ENCODE assay signal across 16 cellular contexts in the genomic region with DNA sequence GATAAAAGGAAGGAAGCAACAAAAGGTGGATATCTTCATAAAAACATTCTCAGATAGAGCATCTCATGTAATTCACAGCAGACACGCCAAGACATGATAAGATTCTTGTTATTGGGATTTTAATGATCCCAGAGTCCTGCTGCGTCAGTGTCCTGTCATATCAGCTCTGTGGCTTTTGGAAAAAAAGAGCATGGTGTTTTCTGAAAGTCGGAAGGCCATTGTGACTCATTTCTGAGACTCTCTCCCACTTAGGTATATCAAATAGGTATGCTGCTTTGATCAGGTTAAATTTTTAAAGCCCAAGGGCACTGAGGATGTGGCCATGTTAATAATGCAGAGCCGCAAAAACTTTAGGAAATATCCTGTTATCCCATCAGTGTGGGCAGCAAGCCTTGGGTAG.
DNase-seq lines count a peak whose midpoint lies in the region; ATAC-seq and TF ChIP-seq lines count a peak whose summit lies in the region.
"Had no signal": no experiment of that assay in that cellular context is flagged by ENCODE, and none has a peak within 500 bp of the region (broad histone marks: within the 10 kb centered on the region; RNA-seq: fewer than 3 reads in every experiment).

No MANE protein-coding gene starts in this region.

- H4K20me1 ChIP-seq in PC-3 (ENCODE audit: low read length), result no peaks in the 10 kb centered on the region
- H4K20me1 ChIP-seq in smooth muscle cell (ENCODE audit: low read depth), result peaks cover 3% of the 10 kb centered on the region
- H4K20me1 ChIP-seq: BLaER1 treated with 17β-estradiol and CSF1 and Interleukin-3, amounts not matched to agents 10 nM and 100 nM had no signal

- ATAC-seq in PC-3 (no peak), GM21825 (IDR thresholded peaks at IDR 0.05; ENCODE audit: unreplicated experiment) (no peak), gastroesophageal sphincter (no peak)
- ATAC-seq: CD8-positive, alpha-beta T cell; GM12878 had no signal

- 51% methylated on average over 4 of the region's 4 CpGs for WGBS in smooth muscle cell (ENCODE audit: low lambda C conversion rate)
- WGBS in gastroesophageal sphincter (ENCODE audit: low coverage in 1 of 2), 2 donors, result 90 to 96% methylated on average over 4 of the region's 4 CpGs

- H3K4me1 ChIP-seq in PC-3 (ENCODE audit: insufficient read depth, low read length) (no peaks in the 10 kb centered on the region; the same call in 1 of the 2 replicates), smooth muscle cell (ENCODE audit: low read depth) (peaks cover 13% of the 10 kb centered on the region), gastroesophageal sphincter (no peaks in the 10 kb centered on the region)

- H3K9me3 ChIP-seq in PC-3 (ENCODE audit: low read length), result no peaks in the 10 kb centered on the region
- H3K9me3 ChIP-seq in smooth muscle cell (replicated peaks; ENCODE audit: low read depth), result no peaks in the 10 kb centered on the region
- H3K9me3 ChIP-seq in gastroesophageal sphincter, result no peaks in the 10 kb centered on the region
- H3K9me3 ChIP-seq: BLaER1 treated with 17β-estradiol and CSF1 and Interleukin-3, amounts not matched to agents 10 nM and 100 nM had no signal

- TF ChIP-seq POLR2A in gastroesophageal sphincter (IDR thresholded peaks at IDR 0.05), result no peak

- no peaks in the 10 kb centered on the region for H3K79me2 ChIP-seq in PC-3 (ENCODE audit: low read length)
- H3K79me2 ChIP-seq in smooth muscle cell (ENCODE audit: low read depth), result no peaks in the 10 kb centered on the region

- H3F3A ChIP-seq in PC-3 (ENCODE audit: low read length, unreplicated experiment) (no peaks in the 10 kb centered on the region), smooth muscle cell (ENCODE audit: low read depth) (peaks cover 11% of the 10 kb centered on the region)

- POLR2A ChIA-PET in PC-3 (lab: Charles Lee; ENCODE audit: unreplicated experiment), result no interaction called here

- H3K36me3 ChIP-seq in PC-3 (ENCODE audit: low read depth, low read length), result no peaks in the 10 kb centered on the region
- no peaks in the 10 kb centered on the region for H3K36me3 ChIP-seq in smooth muscle cell (ENCODE audit: low read depth)
- no peaks in the 10 kb centered on the region for H3K36me3 ChIP-seq in gastroesophageal sphincter
- H3K36me3 ChIP-seq: BLaER1 treated with 17β-estradiol and CSF1 and Interleukin-3, amounts not matched to agents 10 nM and 100 nM had no signal

- no peak overlapping the region for H3K4me2 ChIP-seq in PC-3 (ENCODE audit: low read length)
- H3K4me2 ChIP-seq in smooth muscle cell, result no peak overlapping the region
- H3K4me2 ChIP-seq: BLaER1 treated with 17β-estradiol and CSF1 and Interleukin-3, amounts not matched to agents 10 nM and 100 nM; GM23338 had no signal

- DNase-seq in Daoy (ENCODE audit: low read depth), result peak; percentile 9
- DNase-seq in PC-3, result peak; percentile 26
- DNase-seq in epithelial cell of esophagus (ENCODE audit: low read depth), result peak; percentile 12
- no peak for DNase-seq in smooth muscle cell (lab: John Stamatoyannopoulos, UW; ENCODE audit: unreplicated experiment)
- no peak for DNase-seq in islet precursor cell
- DNase-seq: 8988T; Calu3; CD8-positive, alpha-beta T cell; DMS79 treated with DMSO at 0.1 percent for 48 hours; EL; HCEC 1CT had no signal

- intact Hi-C loops in PC-3 (cut with micrococcal nuclease), result loop anchor here (5.0 to 10.0 kb wide), 2 partner anchors 283 to 680 kb away; no protein-coding TSS in a partner anchor

- no peak for TF ChIP-seq EP300 in gastroesophageal sphincter (IDR thresholded peaks at IDR 0.05)

- no peak overlapping the region for H2AFZ ChIP-seq in PC-3 (ENCODE audit: low read length)
- H2AFZ ChIP-seq in smooth muscle cell (ENCODE audit: low read depth), result no peak overlapping the region

- BruUV-seq in PC-3 (replicated peaks; lab: Mats Ljungman, UMichigan), result no TSS peak

- CTCF ChIA-PET in PC-3 (lab: Charles Lee), result no interaction called here

- no peak overlapping the region for H3K4me3 ChIP-seq in PC-3 (ENCODE audit: low read length)
- H3K4me3 ChIP-seq in epithelial cell of esophagus (ENCODE audit: low read length), result no peak overlapping the region
- H3K4me3 ChIP-seq in smooth muscle cell, result no peak overlapping the region
- no peak overlapping the region for H3K4me3 ChIP-seq in gastroesophageal sphincter
- H3K4me3 ChIP-seq: BLaER1 treated with 17β-estradiol and CSF1 and Interleukin-3, amounts not matched to agents 10 nM and 100 nM; GM12878; GM23338 had no signal

- H3K27me3 ChIP-seq in PC-3 (ENCODE audit: low read length), result peaks cover 4% of the 10 kb centered on the region; the same call in 1 of the 2 replicates
- H3K27me3 ChIP-seq in smooth muscle cell (ENCODE audit: low read depth), result peaks cover 5% of the 10 kb centered on the region
- H3K27me3 ChIP-seq in gastroesophageal sphincter, result no peaks in the 10 kb centered on the region
- H3K27me3 ChIP-seq: BLaER1 treated with 17β-estradiol and CSF1 and Interleukin-3, amounts not matched to agents 10 nM and 100 nM had no signal

- no peak for TF ChIP-seq CTCF in PC-3 (conservative IDR thresholded peaks at IDR 0.05; ENCODE audit: low read depth, low read length)
- no peak for TF ChIP-seq CTCF in epithelial cell of esophagus (IDR thresholded peaks at IDR 0.05; ENCODE audit: insufficient read depth, low read depth, low read length, missing control alignments)
- TF ChIP-seq CTCF in smooth muscle cell (IDR thresholded peaks at IDR 0.05; ENCODE audit: borderline replicate concordance, insufficient read depth, poor library complexity, severe bottlenecking), result no peak
- TF ChIP-seq CTCF in gastroesophageal sphincter (IDR thresholded peaks at IDR 0.05), result no peak

- no peak overlapping the region for H3K9ac ChIP-seq in PC-3 (ENCODE audit: low read length)
- no peak overlapping the region for H3K9ac ChIP-seq in smooth muscle cell (ENCODE audit: low read depth)
- H3K9ac ChIP-seq: BLaER1 treated with 17β-estradiol and CSF1 and Interleukin-3, amounts not matched to agents 10 nM and 100 nM had no signal

- no peaks in the 10 kb centered on the region for H3K9me2 ChIP-seq in PC-3 (replicated peaks; ENCODE audit: low read length)

- H3K27ac ChIP-seq in PC-3 (ENCODE audit: low read length) (no peak overlapping the region), smooth muscle cell (ENCODE audit: low read depth) (peak overlapping the region; percentile 22), gastroesophageal sphincter (no peak overlapping the region)
- H3K27ac ChIP-seq: BLaER1 treated with 17β-estradiol and CSF1 and Interleukin-3, amounts not matched to agents 10 nM and 100 nM had no signal

Comparison
In these comparisons a context has a peak if more than half of its experiments do, and no peak if none do; other contexts are left out.
1. DNase-seq: peak in Daoy (single experiment), PC-3 (single experiment) and epithelial cell of esophagus (single experiment); none in smooth muscle cell (single experiment) and islet precursor cell (single experiment).